In genomic region chr17:7842950-7843535, GRCh38 we compare ENCODE assay signal across 8 cellular contexts. TPM values are rescaled to one million over a fixed set of nuclear protein-coding genes. Genes with fewer than 3 reads are reported as not detected.
A peak's percentile ranks its signal among the peaks of the same experiment; 100 is the strongest.
DNase-seq lines count a peak whose midpoint lies in the region; ATAC-seq and TF ChIP-seq lines count a peak whose summit lies in the region.

No MANE protein-coding gene starts in this region.

- H3K9me3 ChIP-seq in BLaER1 treated with 17β-estradiol and CSF1 and Interleukin-3, amounts not matched to agents 10 nM and 100 nM (replicated peaks in 1 of 11), result no peaks in the 10 kb centered on the region
- H3K9me3 ChIP-seq in OCI-LY3 (ENCODE audit: insufficient read depth, low read length), result no peaks in the 10 kb centered on the region
- no peaks in the 10 kb centered on the region for H3K9me3 ChIP-seq in right cardiac atrium (ENCODE audit: control insufficient read depth, low read length)

- no peak for TF ChIP-seq CTCF in OCI-LY3 (IDR thresholded peaks at IDR 0.05; ENCODE audit: low read depth, low read length)

- peaks cover 25 to 47% (median 38%) of the 10 kb centered on the region in 11 experiments for H3K36me3 ChIP-seq in BLaER1 treated with 17β-estradiol and CSF1 and Interleukin-3, amounts not matched to agents 10 nM and 100 nM
- peaks cover 8% of the 10 kb centered on the region for H3K36me3 ChIP-seq in OCI-LY3 (replicated peaks; ENCODE audit: low read depth, low read length)

- H3K4me1 ChIP-seq in BLaER1 treated with 17β-estradiol and CSF1 and Interleukin-3, amounts not matched to agents 10 nM and 100 nM, result peaks cover 38 to 44% (median 40%) of the 10 kb centered on the region in 10 experiments
- H3K4me1 ChIP-seq in OCI-LY3 (ENCODE audit: low read length), result peaks cover 38% of the 10 kb centered on the region
- H3K4me1 ChIP-seq in right cardiac atrium (ENCODE audit: control insufficient read depth, insufficient read depth, low read length), result peaks cover 7% of the 10 kb centered on the region

- H3K79me2 ChIP-seq in OCI-LY3 (ENCODE audit: low read length), result peaks cover 69% of the 10 kb centered on the region

- under 1% methylated on average over 27 of the region's 27 CpGs for WGBS in right cardiac atrium

- peak overlapping the region; percentile 89 to 98 (median 96) for H3K9ac ChIP-seq in BLaER1 treated with 17β-estradiol and CSF1 and Interleukin-3, amounts not matched to agents 10 nM and 100 nM
- H3K9ac ChIP-seq in OCI-LY3 (ENCODE audit: low read length), result peak overlapping the region; percentile 99

- peak in 37 of 58 donors; percentile 30 to 76 (median 57) for DNase-seq in anterior cingulate cortex (lab: John Stamatoyannopoulos, UW)
- DNase-seq in right cardiac atrium, result peak; percentile 87 to 88 (median 88)
- peak; percentile 90 for DNase-seq in pulmonary artery endothelial cell (ENCODE audit: low read depth, low spot score)

- peak overlapping the region; percentile 91 to 99 (median 98) for H3K27ac ChIP-seq in BLaER1 treated with 17β-estradiol and CSF1 and Interleukin-3, amounts not matched to agents 10 nM and 100 nM
- H3K27ac ChIP-seq in OCI-LY3 (ENCODE audit: low read length) (peak overlapping the region; percentile 98), right cardiac atrium (ENCODE audit: low read length) (peak overlapping the region; percentile 97)

- intact Hi-C loops in right cardiac atrium (cut with DNase I), result loop anchor here in 1 of 4 donors (10.0 kb wide), 1 partner anchor 302 kb away; no protein-coding TSS in a partner anchor

- H3K4me3 ChIP-seq in BLaER1 treated with 17β-estradiol and CSF1 and Interleukin-3, amounts not matched to agents 10 nM and 100 nM, result peak overlapping the region; percentile 66 to 89 (median 76)
- H3K4me3 ChIP-seq in OCI-LY3 (ENCODE audit: low read length), result peak overlapping the region; percentile 88
- H3K4me3 ChIP-seq in right cardiac atrium (ENCODE audit: low read length), result peak overlapping the region; percentile 67

- no peaks in the 10 kb centered on the region for H3K27me3 ChIP-seq in BLaER1 treated with 17β-estradiol and CSF1 and Interleukin-3, amounts not matched to agents 10 nM and 100 nM
- H3K27me3 ChIP-seq in OCI-LY3 (ENCODE audit: low read depth, low read length) (no peaks in the 10 kb centered on the region), right cardiac atrium (ENCODE audit: control insufficient read depth, insufficient read depth) (no peaks in the 10 kb centered on the region)

- ATAC-seq in GM21528 (IDR thresholded peaks at IDR 0.05; ENCODE audit: low FRiP score, unreplicated experiment), result peak; percentile 0
- ATAC-seq in right cardiac atrium, result peak; percentile 4 to 45
- no peak for ATAC-seq in GM18498 (IDR thresholded peaks at IDR 0.05; ENCODE audit: unreplicated experiment)
- ATAC-seq in HG03457 (IDR thresholded peaks at IDR 0.05; ENCODE audit: unreplicated experiment), result no peak

- H3K4me2 ChIP-seq in BLaER1 treated with 17β-estradiol and CSF1 and Interleukin-3, amounts not matched to agents 10 nM and 100 nM, result peak overlapping the region; percentile 73 to 100 (median 98)
- peak overlapping the region; percentile 96 for H3K4me2 ChIP-seq in OCI-LY3 (ENCODE audit: low read length)

- H2AFZ ChIP-seq in OCI-LY3 (ENCODE audit: low read depth, low read length), result no peak overlapping the region

- peaks cover 34 to 69% (median 58%) of the 10 kb centered on the region in 11 experiments for H4K20me1 ChIP-seq in BLaER1 treated with 17β-estradiol and CSF1 and Interleukin-3, amounts not matched to agents 10 nM and 100 nM
- peaks cover 42% of the 10 kb centered on the region for H4K20me1 ChIP-seq in OCI-LY3 (ENCODE audit: insufficient read depth, low read length)

RNA-seq across cellular contexts. Expression of gene KDM6B, which starts 9.0 kb away (rescaled TPM):
- 10 to 100 TPM; 25.7 to 28.1 (median 27.5) TPM for total RNA-seq in right cardiac atrium
- 18.6 TPM for polyA plus RNA-seq in right cardiac atrium
- total RNA-seq in pulmonary artery endothelial cell, result 2.0 and 3.1 TPM in 2 replicates

RNA-seq across cellular contexts. Expression of gene TMEM88, which starts 11.8 kb away (rescaled TPM):
- total RNA-seq in right cardiac atrium, result 10 to 100 TPM in 3 of 4 donors, 1 to 10 TPM in 1; 9.0 to 24.6 (median 16.3) TPM
- 74.5 TPM for polyA plus RNA-seq in right cardiac atrium
- total RNA-seq in pulmonary artery endothelial cell, result 5.8 and 19.8 TPM in 2 replicates

RNA-seq across cellular contexts. Expression of gene NAA38, which starts 14.3 kb away (rescaled TPM):
- total RNA-seq in right cardiac atrium (100 to 1,000 TPM in 1 of 4 donors, 10 to 100 TPM in 3; 59.9 to 103 (median 95.6) TPM), pulmonary artery endothelial cell (95.4 and 120 TPM in 2 replicates)
- polyA plus RNA-seq in right cardiac atrium, result 160 TPM

RNA-seq across cellular contexts. Expression of gene CYB5D1, which starts 14.8 kb away (rescaled TPM):
- total RNA-seq in right cardiac atrium (10 to 100 TPM; 12.6 to 16.2 (median 15.4) TPM), pulmonary artery endothelial cell (9.8 and 13.2 TPM in 2 replicates)
- polyA plus RNA-seq in right cardiac atrium, result 12.1 TPM

RNA-seq across cellular contexts. Expression of gene CHD3, which starts 45.5 kb away (rescaled TPM):
- total RNA-seq in right cardiac atrium, result 10 to 100 TPM; 31.2 to 38.8 (median 35.0) TPM
- 45.3 TPM for polyA plus RNA-seq in right cardiac atrium
- 144 and 220 TPM in 2 replicates for total RNA-seq in pulmonary artery endothelial cell

Comparison
In these comparisons a context has a peak if more than half of its experiments do, and no peak if none do; other contexts are left out.
1. ATAC-seq: peak in GM21528 (single experiment) and right cardiac atrium (2 of 2); none in GM18498 (single experiment) and HG03457 (single experiment).
2. Peak in every context shown above with its lines, with median percentiles within 50 percentile points of each other: H3K27ac ChIP-seq, H3K4me3 ChIP-seq and DNase-seq.